In genomic region chr14:88613552-88614010, GRCh38 we compare ENCODE assay signal across 9 cellular contexts. TPM values are rescaled to one million over a fixed set of nuclear protein-coding genes. Genes with fewer than 3 reads are reported as not detected.
DNase-seq lines count a peak whose midpoint lies in the region; ATAC-seq and TF ChIP-seq lines count a peak whose summit lies in the region.
"Had no signal": no experiment of that assay in that cellular context is flagged by ENCODE, and none has a peak within 500 bp of the region (broad histone marks: within the 10 kb centered on the region; RNA-seq: fewer than 3 reads in every experiment).

No MANE protein-coding gene starts in this region.

- intact Hi-C loops in left ventricle myocardium inferior (cut with micrococcal nuclease) = no loop called here
- intact Hi-C loops in sciatic nerve (cut with DNase I) = no loop called here

- peak; percentile 46 for ATAC-seq in GM21786 (IDR thresholded peaks at IDR 0.05; ENCODE audit: unreplicated experiment)
- no peak for ATAC-seq in HG03457 (IDR thresholded peaks at IDR 0.05; ENCODE audit: unreplicated experiment)
- no peak for ATAC-seq in sciatic nerve

- H3K27ac ChIP-seq in left ventricle myocardium inferior (replicated peaks) = peak overlapping the region; percentile 21
- H3K27ac ChIP-seq: KMS-11 had no signal

- H3K36me3 ChIP-seq in left ventricle myocardium inferior = peaks cover 48% of the 10 kb centered on the region

- no peak overlapping the region for H3K4me3 ChIP-seq in left ventricle myocardium inferior

- peak; percentile 60 for DNase-seq in A172 (ENCODE audit: low spot score)
- peak; percentile 79 for DNase-seq in RPMI7951 (ENCODE audit: low read depth)
- DNase-seq in left ventricle myocardium inferior = no peak
- DNase-seq in effector CD4-positive, alpha-beta T cell = no peak
- no peak for DNase-seq in occipital lobe (lab: John Stamatoyannopoulos, UW)
- no peak for DNase-seq in sciatic nerve (ENCODE audit: low spot score)

- peaks cover 13% of the 10 kb centered on the region for H3K4me1 ChIP-seq in left ventricle myocardium inferior

- H3K9me3 ChIP-seq in left ventricle myocardium inferior (replicated peaks) = no peaks in the 10 kb centered on the region

- no peak for TF ChIP-seq CTCF in left ventricle myocardium inferior (IDR thresholded peaks at IDR 0.05; ENCODE audit: borderline replicate concordance)

- no peaks in the 10 kb centered on the region for H3K27me3 ChIP-seq in left ventricle myocardium inferior (ENCODE audit: low read depth)

RNA-seq across cellular contexts. Expression of gene ZC3H14, which starts 50.7 kb away (rescaled TPM):
- 55.9 and 73.3 TPM in 2 replicates for total RNA-seq in A172 (2014; rRNA removed; shearing (Covaris generic))
- total RNA-seq in RPMI7951 (2014; rRNA removed; shearing (Covaris generic)) = 55.5 and 77.7 TPM in 2 replicates
- total RNA-seq in left ventricle myocardium inferior (44.1 TPM), occipital lobe (80.6 TPM), sciatic nerve (65.6 TPM)

RNA-seq across cellular contexts. Expression of gene PTPN21, which starts 58.8 kb away (rescaled TPM):
- total RNA-seq in A172 (2014; rRNA removed; shearing (Covaris generic)) = 5.3 and 10.1 TPM in 2 replicates
- 7.4 and 8.4 TPM in 2 replicates for total RNA-seq in RPMI7951 (2014; rRNA removed; shearing (Covaris generic))
- total RNA-seq in left ventricle myocardium inferior (42.3 TPM), occipital lobe (9.0 TPM), sciatic nerve (55.7 TPM)

Comparison
In these comparisons a context has a peak if more than half of its experiments do, and no peak if none do; other contexts are left out.
1. DNase-seq: peak in A172 (single experiment) and RPMI7951 (single experiment); none in left ventricle myocardium inferior (single experiment), effector CD4-positive, alpha-beta T cell (single experiment), occipital lobe (single experiment) and sciatic nerve (single experiment).